ENCODE assay signal across 1 cellular context in the genomic region with DNA sequence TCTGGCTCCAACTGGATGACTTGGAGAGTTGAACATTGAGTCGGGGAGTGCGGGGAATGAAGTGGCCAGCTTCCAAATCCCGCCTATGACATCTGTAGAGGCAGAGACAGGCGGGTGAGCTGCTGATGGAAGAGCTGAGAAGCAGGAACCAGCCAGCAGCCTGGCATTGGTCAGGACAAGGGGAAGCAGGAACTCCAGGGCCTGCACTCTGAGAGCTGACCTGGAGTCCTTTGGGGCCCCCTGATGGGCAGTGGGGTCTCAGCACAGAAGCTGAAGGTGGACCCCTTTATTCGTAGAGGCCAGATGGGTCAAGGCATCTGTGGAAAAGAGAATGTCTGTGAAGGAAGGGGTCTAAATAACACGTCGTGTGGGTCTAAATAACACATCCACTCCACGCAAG.
TF ChIP-seq lines count a peak whose summit lies in the region.

No MANE protein-coding gene starts in this region.

TF ChIP-seq in K562, 482 proteins besides CTCF, POLR2A, EP300 and RAD21:
- TF ChIP-seq SMAD4 (CRISPR knock-in tag; conservative IDR thresholded peaks at IDR 0.05) (no peak), RBM25 (IDR thresholded peaks at IDR 0.05; ENCODE audit: low read depth, low read length, severe bottlenecking) (no peak), TBP (optimal IDR thresholded peaks at IDR 0.05; ENCODE audit: low read depth, low read length) (no peak)
